Comparison of ENCODE assay signal across 28 cellular contexts in genomic region chr18:42289526-42289925, GRCh38.
"Had no signal": no experiment of that assay in that cellular context is flagged by ENCODE, and none has a peak within 500 bp of the region (broad histone marks: within the 10 kb centered on the region; RNA-seq: fewer than 3 reads in every experiment).

No MANE protein-coding gene starts in this region.

- ATAC-seq: activated naive CD4-positive, alpha-beta T cell treated with anti-CD3 and anti-CD28 coated beads, Interleukin-2, amount 50 U/mL, for 72 hours; activated T-helper 17 cell treated with anti-CD3 and anti-CD28 coated beads, Interleukin-2, amount 50 U/mL, for 72 hours; esophagus mucosa; left lobe of liver; lower lobe of right lung; stimulated activated naive B cell treated with anti-CD40 and anti-IgM and Interleukin-4, amounts not matched to agents 10 μg/mL and 1 μg/mL and 100 μg/mL, for 72 hours had no signal

- H3K4me3 ChIP-seq: adrenal gland, ascending aorta, hepatocyte, lower lobe of right lung, transverse colon had no signal

- H3K27ac ChIP-seq: adrenal gland, ascending aorta, brain microvascular endothelial cell, hepatocyte, lower lobe of right lung, transverse colon, VCaP had no signal

- H3K4me1 ChIP-seq: ascending aorta, lower lobe of right lung, transverse colon had no signal

- H2AFZ ChIP-seq: hepatocyte had no signal

- H3K79me2 ChIP-seq: hepatocyte had no signal

- H3K9me3 Mint-ChIP-seq: activated naive CD4-positive, alpha-beta T cell treated with anti-CD3 and anti-CD28 coated beads, Interleukin-2, amount 50 U/mL, for 72 hours; activated T-helper 17 cell treated with anti-CD3 and anti-CD28 coated beads, Interleukin-2, amount 50 U/mL, for 72 hours; neural crest cell had no signal

- H3K9me3 ChIP-seq: adrenal gland, ascending aorta, lower lobe of right lung, transverse colon had no signal

- H3K27me3 Mint-ChIP-seq: activated T-cell treated with anti-CD3 and anti-CD28 coated beads, Interleukin-2, amount 50 U/mL, for 24 hours; naive B cell; stimulated activated naive B cell treated with anti-CD40 and anti-IgM and Interleukin-4, amounts not matched to agents 10 μg/mL and 1 μg/mL and 100 μg/mL, for 72 hours had no signal

- H3K27me3 ChIP-seq: adrenal gland, ascending aorta, brain microvascular endothelial cell, hepatocyte, transverse colon had no signal

- FAIRE-seq: endothelial cell of umbilical vein, urothelium cell line had no signal

- H3K36me3 Mint-ChIP-seq: activated naive CD4-positive, alpha-beta T cell treated with anti-CD3 and anti-CD28 coated beads, Interleukin-2, amount 50 U/mL, for 72 hours; immature natural killer cell; stimulated activated naive B cell treated with anti-CD40 and anti-IgM and Interleukin-4, amounts not matched to agents 10 μg/mL and 1 μg/mL and 100 μg/mL, for 72 hours had no signal

- H3K4me3 Mint-ChIP-seq: activated T-cell treated with anti-CD3 and anti-CD28 coated beads, Interleukin-2, amount 50 U/mL, for 24 hours; activated T-helper 17 cell treated with anti-CD3 and anti-CD28 coated beads, Interleukin-2, amount 50 U/mL, for 72 hours; immature natural killer cell; naive B cell; neural crest cell; stimulated activated naive B cell treated with anti-CD40 and anti-IgM and Interleukin-4, amounts not matched to agents 10 μg/mL and 1 μg/mL and 100 μg/mL, for 72 hours had no signal

- H3K27ac Mint-ChIP-seq: activated naive CD4-positive, alpha-beta T cell treated with anti-CD3 and anti-CD28 coated beads, Interleukin-2, amount 50 U/mL, for 72 hours; activated T-cell treated with anti-CD3 and anti-CD28 coated beads, Interleukin-2, amount 50 U/mL, for 24 hours; activated T-helper 17 cell treated with anti-CD3 and anti-CD28 coated beads, Interleukin-2, amount 50 U/mL, for 72 hours; immature natural killer cell; naive B cell; stimulated activated naive B cell treated with anti-CD40 and anti-IgM and Interleukin-4, amounts not matched to agents 10 μg/mL and 1 μg/mL and 100 μg/mL, for 72 hours had no signal

- H3K4me2 ChIP-seq: hepatocyte had no signal

- DNase-seq: activated CD4-positive, alpha-beta T cell treated with anti-CD3 and anti-CD28 coated beads, Interleukin-2, amount 50 U/mL, for 4 hours; activated CD8-positive, alpha-beta memory T cell treated with anti-CD3 and anti-CD28 coated beads for 24 hours; activated CD8-positive, alpha-beta memory T cell treated with anti-CD3 and anti-CD28 coated beads, Interleukin-2, amount 50 U/mL, for 4 hours; activated T-cell treated with anti-CD3 and anti-CD28 coated beads, Interleukin-2, amount 50 U/mL, for 24 hours; adrenal gland; brain microvascular endothelial cell; caudate nucleus; dermis blood vessel endothelial cell; effector CD8-positive, alpha-beta T cell; foreskin melanocyte; immature natural killer cell; lower lobe of right lung; naive B cell; posterior cingulate gyrus; stimulated activated CD4-positive, alpha-beta T cell treated with anti-CD3 and anti-CD28 coated beads, Interleukin-2, amount 100 ng/mL, for 48 hours; stimulated activated CD8-positive, alpha-beta memory T cell treated with anti-CD3 and anti-CD28 coated beads, Interleukin-4, amount 100 ng/mL, for 48 hours; stimulated activated naive B cell treated with anti-CD40 and anti-IgM and Interleukin-4, amounts not matched to agents 10 μg/mL and 1 μg/mL and 100 μg/mL, for 72 hours; transverse colon had no signal

- H3K4me1 Mint-ChIP-seq: activated T-helper 17 cell treated with anti-CD3 and anti-CD28 coated beads, Interleukin-2, amount 50 U/mL, for 72 hours; immature natural killer cell; naive B cell; stimulated activated naive B cell treated with anti-CD40 and anti-IgM and Interleukin-4, amounts not matched to agents 10 μg/mL and 1 μg/mL and 100 μg/mL, for 72 hours had no signal

- H3K36me3 ChIP-seq: adrenal gland, ascending aorta, brain microvascular endothelial cell, lower lobe of right lung, transverse colon had no signal
